9 cellular contexts compared by ENCODE assay signal in the genomic region with DNA sequence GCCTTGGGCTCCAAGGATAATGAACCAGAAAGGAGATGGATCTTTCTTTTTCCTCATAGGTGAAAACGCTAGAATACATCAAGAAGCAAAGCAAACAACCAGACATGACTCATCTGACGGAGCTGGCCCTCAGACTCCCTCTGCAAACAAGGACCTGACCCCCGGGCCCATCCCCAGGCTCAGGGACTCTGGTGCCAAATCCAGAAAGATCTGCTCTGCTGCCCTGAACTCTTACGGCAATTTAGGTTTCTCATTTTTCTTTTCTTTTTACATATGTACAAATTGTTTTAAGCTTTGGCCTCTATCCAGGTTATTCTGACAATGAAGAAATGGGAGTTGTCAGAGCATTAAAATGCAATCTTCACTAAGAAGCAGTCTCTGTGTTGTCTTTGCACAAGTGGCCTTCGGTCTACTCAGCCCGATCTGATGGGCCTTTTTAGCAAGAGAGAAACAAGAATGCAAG. TPM values are rescaled to one million over a fixed set of nuclear protein-coding genes. Genes with fewer than 3 reads are reported as not detected.
A peak's percentile ranks its signal among the peaks of the same experiment; 100 is the strongest.
DNase-seq lines count a peak whose midpoint lies in the region; ATAC-seq and TF ChIP-seq lines count a peak whose summit lies in the region.
"Had no signal": no experiment of that assay in that cellular context is flagged by ENCODE, and none has a peak within 500 bp of the region (broad histone marks: within the 10 kb centered on the region; RNA-seq: fewer than 3 reads in every experiment).

No MANE protein-coding gene starts in this region.

- intact Hi-C loops in lower leg skin (cut with DNase I; ENCODE audit: low total_unique reads), result no loop called here

- H3K27ac Mint-ChIP-seq in activated T-cell treated with anti-CD3 and anti-CD28 coated beads, Interleukin-2, amount 50 U/mL, for 24 hours, result peak overlapping the region; percentile 38
- H3K27ac Mint-ChIP-seq in activated CD8-positive, alpha-beta memory T cell treated with anti-CD3 and anti-CD28 coated beads, Interleukin-2, amount 10 ng/mL, durations not matched to agents 7 days and 5 days, result no peak overlapping the region

- H3K4me1 ChIP-seq in adipocyte (ENCODE audit: control insufficient read depth, insufficient read depth, low read length), result peaks cover 71% of the 10 kb centered on the region
- H3K4me1 ChIP-seq in thoracic aorta (ENCODE audit: control insufficient read depth in 1 of 2, low read depth in 2 of 2), result peaks cover 8 to 21% of the 10 kb centered on the region in 2 donors

- DNase-seq in activated T-cell treated with anti-CD3 and anti-CD28 coated beads, Interleukin-2, amount 50 U/mL, for 24 hours, result no peak
- DNase-seq in activated T-cell treated with anti-CD3 and anti-CD28 coated beads for 4 hours (no peak), adipocyte (ENCODE audit: low read depth) (peak; percentile 69), kidney tubule cell (ENCODE audit: low spot score) (peak; percentile 76), thoracic aorta (ENCODE audit: low spot score) (no peak), lower leg skin (ENCODE audit: low spot score in 2 of 2) (no peak)
- DNase-seq in activated CD8-positive, alpha-beta memory T cell treated with anti-CD3 and anti-CD28 coated beads, Interleukin-2, amount 10 ng/mL, durations not matched to agents 7 days and 5 days, result no peak
- DNase-seq: activated effector memory CD4-positive, alpha-beta T cell treated with Interleukin-2 at 50 U/mL for 16 hours had no signal

- H3K9me3 ChIP-seq in adipocyte (ENCODE audit: control insufficient read depth, low read length) (no peaks in the 10 kb centered on the region), thoracic aorta (no peaks in the 10 kb centered on the region)

- H3K36me3 ChIP-seq in adipocyte (ENCODE audit: control insufficient read depth, insufficient read depth, low read length, severe bottlenecking), result peaks cover 18% of the 10 kb centered on the region
- H3K36me3 ChIP-seq in thoracic aorta, result peaks cover 12% of the 10 kb centered on the region

- H3K4me1 Mint-ChIP-seq in activated T-cell treated with anti-CD3 and anti-CD28 coated beads, Interleukin-2, amount 50 U/mL, for 24 hours (ENCODE audit: low read depth), result peaks cover 55% of the 10 kb centered on the region
- peaks cover 24% of the 10 kb centered on the region for H3K4me1 Mint-ChIP-seq in activated CD8-positive, alpha-beta memory T cell treated with anti-CD3 and anti-CD28 coated beads, Interleukin-2, amount 10 ng/mL, durations not matched to agents 7 days and 5 days

- 46 to 48% methylated on average over 6 of the region's 6 CpGs for WGBS in lower leg skin, 2 donors

- no peaks in the 10 kb centered on the region for H3K27me3 Mint-ChIP-seq in activated T-cell treated with anti-CD3 and anti-CD28 coated beads, Interleukin-2, amount 50 U/mL, for 24 hours
- H3K27me3 Mint-ChIP-seq in activated CD8-positive, alpha-beta memory T cell treated with anti-CD3 and anti-CD28 coated beads, Interleukin-2, amount 10 ng/mL, durations not matched to agents 7 days and 5 days, result no peaks in the 10 kb centered on the region

- ATAC-seq in thoracic aorta (ENCODE audit: insufficient number of reproducible peaks, low FRiP score, low read depth) (no peak), GM18517 (IDR thresholded peaks at IDR 0.05; ENCODE audit: unreplicated experiment) (no peak)
- no peak for ATAC-seq in activated CD8-positive, alpha-beta memory T cell treated with anti-CD3 and anti-CD28 coated beads, Interleukin-2, amount 10 ng/mL, durations not matched to agents 7 days and 5 days

- no peak for TF ChIP-seq CTCF in thoracic aorta (IDR thresholded peaks at IDR 0.05)
- TF ChIP-seq CTCF in lower leg skin (IDR thresholded peaks at IDR 0.05), result no peak

- H3K27ac ChIP-seq in thoracic aorta, result peak overlapping the region; percentile 7 to 27

- H3K27me3 ChIP-seq in adipocyte (replicated peaks; ENCODE audit: control insufficient read depth, insufficient read depth, low read length), result no peaks in the 10 kb centered on the region
- no peaks in the 10 kb centered on the region for H3K27me3 ChIP-seq in thoracic aorta (replicated peaks; ENCODE audit: insufficient read depth)

- H3K9ac ChIP-seq in adipocyte (ENCODE audit: low read length), result peak overlapping the region; percentile 63

- H3K36me3 Mint-ChIP-seq in activated T-cell treated with anti-CD3 and anti-CD28 coated beads, Interleukin-2, amount 50 U/mL, for 24 hours (ENCODE audit: low read depth), result peaks cover 95% of the 10 kb centered on the region
- peaks cover 51% of the 10 kb centered on the region for H3K36me3 Mint-ChIP-seq in activated CD8-positive, alpha-beta memory T cell treated with anti-CD3 and anti-CD28 coated beads, Interleukin-2, amount 10 ng/mL, durations not matched to agents 7 days and 5 days

- peak overlapping the region; percentile 34 for H3K4me3 ChIP-seq in adipocyte (ENCODE audit: low read length)
- H3K4me3 ChIP-seq in thoracic aorta, result no peak overlapping the region
- no peak overlapping the region for H3K4me3 ChIP-seq in lower leg skin (ENCODE audit: low read depth, poor library complexity, severe bottlenecking)

- CTCF ChIA-PET in activated CD8-positive, alpha-beta memory T cell treated with anti-CD3 and anti-CD28 coated beads, Interleukin-2, amount 10 ng/mL, durations not matched to agents 7 days and 5 days (lab: Charles Lee), result no interaction called here

- H3K9me3 Mint-ChIP-seq in activated T-cell treated with anti-CD3 and anti-CD28 coated beads, Interleukin-2, amount 50 U/mL, for 24 hours, result no peaks in the 10 kb centered on the region
- H3K9me3 Mint-ChIP-seq in activated CD8-positive, alpha-beta memory T cell treated with anti-CD3 and anti-CD28 coated beads, Interleukin-2, amount 10 ng/mL, durations not matched to agents 7 days and 5 days (ENCODE audit: low read depth), result no peaks in the 10 kb centered on the region

- TF ChIP-seq POLR2A in lower leg skin (IDR thresholded peaks at IDR 0.05), result no peak

- no peak overlapping the region for H3K4me3 Mint-ChIP-seq in activated T-cell treated with anti-CD3 and anti-CD28 coated beads, Interleukin-2, amount 50 U/mL, for 24 hours
- H3K4me3 Mint-ChIP-seq in activated CD8-positive, alpha-beta memory T cell treated with anti-CD3 and anti-CD28 coated beads, Interleukin-2, amount 10 ng/mL, durations not matched to agents 7 days and 5 days, result no peak overlapping the region

RNA-seq across cellular contexts. Expression of a gene that starts 17.7 kb away (rescaled TPM):
- total RNA-seq in thoracic aorta, result 10 to 100 TPM in 1 of 2 donors, 1 to 10 TPM in 1; 6.5 to 10.6 TPM
- 10 to 100 TPM; 20.9 to 24.4 TPM for total RNA-seq in activated CD8-positive, alpha-beta memory T cell treated with anti-CD3 and anti-CD28 coated beads, Interleukin-2, amount 10 ng/mL, durations not matched to agents 7 days and 5 days
- 10 to 100 TPM; 12.1 to 22.7 (median 15.0) TPM for total RNA-seq in lower leg skin

RNA-seq across cellular contexts. Expression of a gene that starts 17.7 kb away (rescaled TPM):
- total RNA-seq in thoracic aorta (10 to 100 TPM; 17.5 to 18.1 TPM), lower leg skin (10 to 100 TPM in 2 of 4 donors, 1 to 10 TPM in 2; 6.9 to 20.7 (median 10.9) TPM)
- under 1 TPM; 0.66 to 0.82 TPM for total RNA-seq in activated CD8-positive, alpha-beta memory T cell treated with anti-CD3 and anti-CD28 coated beads, Interleukin-2, amount 10 ng/mL, durations not matched to agents 7 days and 5 days

Comparison
In these comparisons a context has a peak if more than half of its experiments do, and no peak if none do; other contexts are left out.
1. DNase-seq: peak in adipocyte (single experiment) and kidney tubule cell (single experiment); none in activated T-cell treated with anti-CD3 and anti-CD28 coated beads, Interleukin-2, amount 50 U/mL, for 24 hours (single experiment), activated T-cell treated with anti-CD3 and anti-CD28 coated beads for 4 hours (single experiment), thoracic aorta (single experiment), activated CD8-positive, alpha-beta memory T cell treated with anti-CD3 and anti-CD28 coated beads, Interleukin-2, amount 10 ng/mL, durations not matched to agents 7 days and 5 days (single experiment) and lower leg skin (0 of 2).
2. RNA of a gene that starts 17.7 kb away (total RNA-seq): 17.5 to 18.1 TPM in thoracic aorta and 6.9 to 20.7 TPM in lower leg skin; 0.66 to 0.82 TPM in activated CD8-positive, alpha-beta memory T cell treated with anti-CD3 and anti-CD28 coated beads, Interleukin-2, amount 10 ng/mL, durations not matched to agents 7 days and 5 days; every median in the first group is over 4 times any median in the second.